ENCODE assay signal across 10 cellular contexts in the genomic region with DNA sequence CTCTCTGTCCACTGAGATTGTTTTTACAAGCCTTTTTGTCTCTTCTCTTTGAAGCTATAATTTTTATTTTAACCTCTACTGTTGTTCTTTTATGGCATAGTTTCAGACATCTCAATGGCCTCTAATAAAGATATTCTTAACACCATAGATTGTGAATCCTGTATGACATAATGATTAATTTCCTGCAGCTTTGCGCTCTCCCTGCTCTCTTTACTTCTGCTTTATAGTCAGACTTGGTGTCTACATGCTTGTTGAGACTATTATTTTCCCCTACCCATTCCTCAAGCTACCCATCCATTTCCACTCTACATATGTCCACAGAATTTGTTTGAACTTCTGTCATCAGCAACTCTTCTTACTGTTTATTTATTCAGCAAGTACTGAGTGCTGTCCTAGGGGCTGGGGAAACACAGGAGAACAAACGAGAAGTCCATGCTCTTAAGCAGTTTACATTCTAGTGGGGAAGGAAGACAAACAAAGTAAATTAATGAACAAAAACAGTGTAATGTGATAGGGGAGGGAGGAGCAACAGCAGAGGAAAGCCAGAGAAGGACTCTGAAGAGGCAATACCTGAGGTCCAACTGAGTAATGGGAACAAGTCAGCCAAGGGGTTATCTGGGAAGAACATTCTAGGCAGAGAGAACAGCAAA.
DNase-seq lines count a peak whose midpoint lies in the region; ATAC-seq and TF ChIP-seq lines count a peak whose summit lies in the region.
"Had no signal": no experiment of that assay in that cellular context is flagged by ENCODE, and none has a peak within 500 bp of the region (broad histone marks: within the 10 kb centered on the region; RNA-seq: fewer than 3 reads in every experiment).

No MANE protein-coding gene starts in this region.

- intact Hi-C loops in left cardiac atrium (cut with DNase I): no loop called here

- H3K36me3 Mint-ChIP-seq in progenitor cell of endocrine pancreas (ENCODE audit: insufficient read depth): no peaks in the 10 kb centered on the region

- no peak overlapping the region for H3K4me3 Mint-ChIP-seq in progenitor cell of endocrine pancreas (ENCODE audit: low read depth)

- H3K9me3 Mint-ChIP-seq in progenitor cell of endocrine pancreas (ENCODE audit: low read depth): no peaks in the 10 kb centered on the region

- H3K27me3 Mint-ChIP-seq in progenitor cell of endocrine pancreas: no peaks in the 10 kb centered on the region

- peaks cover 59% of the 10 kb centered on the region for H3K4me1 Mint-ChIP-seq in progenitor cell of endocrine pancreas (ENCODE audit: low read depth)

- H3K27ac Mint-ChIP-seq in progenitor cell of endocrine pancreas: peak overlapping the region; percentile 50

- peak; percentile 78 for DNase-seq in H4 (ENCODE audit: low spot score)
- DNase-seq in NCI-H345 treated with DMSO at 0.1 percent for 48 hours (lab: John Stamatoyannopoulos, UW; ENCODE audit: unreplicated experiment): peak; percentile 49
- peak; percentile 55 for DNase-seq in brain pericyte (ENCODE audit: low read depth, low spot score)
- no peak for DNase-seq in progenitor cell of endocrine pancreas (ENCODE audit: low spot score, unreplicated experiment)
- no peak for DNase-seq in NCI-H2227 (lab: John Stamatoyannopoulos, UW; ENCODE audit: unreplicated experiment)
- DNase-seq in left cardiac atrium: no peak
- DNase-seq: activated T-cell treated with anti-CD3 and anti-CD28 coated beads, Interleukin-2, amount 50 U/mL, for 48 hours; effector CD8-positive, alpha-beta T cell; SW 1271 had no signal

- ATAC-seq in HG02870 (IDR thresholded peaks at IDR 0.05; ENCODE audit: unreplicated experiment) (no peak), left cardiac atrium (no peak)

- no peak for TF ChIP-seq CTCF in progenitor cell of endocrine pancreas (IDR thresholded peaks at IDR 0.05; ENCODE audit: unreplicated experiment)

Comparison
In these comparisons a context has a peak if more than half of its experiments do, and no peak if none do; other contexts are left out.
1. DNase-seq: peak in H4 (single experiment), NCI-H345 treated with DMSO at 0.1 percent for 48 hours (single experiment) and brain pericyte (single experiment); none in progenitor cell of endocrine pancreas (single experiment), NCI-H2227 (single experiment) and left cardiac atrium (single experiment).